Comparison of ENCODE assay signal across 17 cellular contexts in the genomic region with DNA sequence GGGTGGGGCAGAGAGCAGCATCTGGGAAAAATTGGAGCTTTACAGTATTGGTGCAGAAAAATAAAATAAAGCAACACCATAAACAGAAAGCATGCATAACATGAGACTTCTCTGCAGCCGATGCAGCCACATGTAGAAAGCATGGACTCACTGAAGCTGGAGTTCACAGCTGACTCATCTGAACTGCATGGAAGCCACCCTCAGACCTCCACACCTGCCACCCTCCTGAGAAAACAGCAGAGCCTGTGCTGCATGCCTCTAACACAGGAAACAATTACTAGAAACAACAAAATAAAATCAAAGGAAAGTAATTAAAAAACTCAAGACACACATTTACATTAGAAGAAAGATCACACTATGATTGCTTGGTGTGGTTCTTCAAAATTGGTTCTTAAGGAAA.
DNase-seq lines count a peak whose midpoint lies in the region; ATAC-seq and TF ChIP-seq lines count a peak whose summit lies in the region.
"Had no signal": no experiment of that assay in that cellular context is flagged by ENCODE, and none has a peak within 500 bp of the region (broad histone marks: within the 10 kb centered on the region; RNA-seq: fewer than 3 reads in every experiment).

No MANE protein-coding gene starts in this region.

- H4K20me1 ChIP-seq in OCI-LY1 (ENCODE audit: insufficient read depth, low read length), result no peaks in the 10 kb centered on the region

- WGBS in ectodermal cell, 2 experiments, result 86 to 93% methylated on average over 1 of the region's 1 CpG

- H3K27me3 Mint-ChIP-seq in activated T-cell treated with anti-CD3 and anti-CD28 coated beads, Interleukin-2, amount 50 U/mL, for 24 hours, result peaks cover 77% of the 10 kb centered on the region

- H3F3A ChIP-seq in OCI-LY1 (ENCODE audit: insufficient read depth, low read length), result no peaks in the 10 kb centered on the region

- no peak overlapping the region for H2AFZ ChIP-seq in OCI-LY1 (ENCODE audit: low read length)

- no peaks in the 10 kb centered on the region for H3K79me2 ChIP-seq in OCI-LY1 (ENCODE audit: insufficient read depth, low read length)

- no peaks in the 10 kb centered on the region for H3K9me2 ChIP-seq in OCI-LY1 (ENCODE audit: low read depth, low read length)

- H3K4me3 Mint-ChIP-seq in activated T-cell treated with anti-CD3 and anti-CD28 coated beads, Interleukin-2, amount 50 U/mL, for 24 hours, result no peak overlapping the region
- H3K4me3 Mint-ChIP-seq in stimulated activated effector memory CD8-positive, alpha-beta T cell treated with anti-CD3 and anti-CD28 coated beads, Interleukin-12 subunit alpha, Interleukin-12 subunit beta, amount 100 ng/mL, for 72 hours, result no peak overlapping the region
- H3K4me3 Mint-ChIP-seq: HFFc6 had no signal

- no peaks in the 10 kb centered on the region for H3K36me3 Mint-ChIP-seq in activated T-cell treated with anti-CD3 and anti-CD28 coated beads, Interleukin-2, amount 50 U/mL, for 24 hours (ENCODE audit: low read depth)
- H3K36me3 Mint-ChIP-seq in stimulated activated effector memory CD8-positive, alpha-beta T cell treated with anti-CD3 and anti-CD28 coated beads, Interleukin-12 subunit alpha, Interleukin-12 subunit beta, amount 100 ng/mL, for 72 hours, result no peaks in the 10 kb centered on the region

- no peak for DNase-seq in activated T-cell treated with anti-CD3 and anti-CD28 coated beads, Interleukin-2, amount 50 U/mL, for 24 hours
- DNase-seq in activated T-cell treated with anti-CD3 and anti-CD28 coated beads, Interleukin-2, amount 50 U/mL, for 1 hour, result no peak
- no peak for DNase-seq in stimulated activated effector memory CD8-positive, alpha-beta T cell treated with anti-CD3 and anti-CD28 coated beads, Interleukin-12 subunit alpha, Interleukin-12 subunit beta, amount 100 ng/mL, for 72 hours (ENCODE audit: low spot score in 2 of 2)
- no peak for DNase-seq in substantia nigra (lab: John Stamatoyannopoulos, UW)
- DNase-seq: DMS79, HFFc6, MV-4-11, NCI-H187 treated with DMSO at 0.1 percent for 48 hours, NCI-H226, NCI-H524, NCI-H82, SIG-M5 had no signal

- no peak overlapping the region; the same call in 1 of the 2 replicates for H3K9ac ChIP-seq in OCI-LY1 (ENCODE audit: low read length)
- H3K9ac ChIP-seq: KMS-11 had no signal

- H3K4me1 ChIP-seq in OCI-LY1 (ENCODE audit: insufficient read depth, low read length, severe bottlenecking), result peaks cover 89% of the 10 kb centered on the region
- H3K4me1 ChIP-seq in ectodermal cell (ENCODE audit: control insufficient read depth, insufficient read depth, low read length), result peaks cover 14% of the 10 kb centered on the region

- no peak for TF ChIP-seq CTCF in OCI-LY1 (IDR thresholded peaks at IDR 0.05; ENCODE audit: low read length)

- H3K4me1 Mint-ChIP-seq in activated T-cell treated with anti-CD3 and anti-CD28 coated beads, Interleukin-2, amount 50 U/mL, for 24 hours (ENCODE audit: low read depth), result peaks cover 45% of the 10 kb centered on the region
- H3K4me1 Mint-ChIP-seq in stimulated activated effector memory CD8-positive, alpha-beta T cell treated with anti-CD3 and anti-CD28 coated beads, Interleukin-12 subunit alpha, Interleukin-12 subunit beta, amount 100 ng/mL, for 72 hours, result peaks cover 62% of the 10 kb centered on the region

- H3K9me3 Mint-ChIP-seq in activated T-cell treated with anti-CD3 and anti-CD28 coated beads, Interleukin-2, amount 50 U/mL, for 24 hours, result no peaks in the 10 kb centered on the region
- H3K9me3 Mint-ChIP-seq in stimulated activated effector memory CD8-positive, alpha-beta T cell treated with anti-CD3 and anti-CD28 coated beads, Interleukin-12 subunit alpha, Interleukin-12 subunit beta, amount 100 ng/mL, for 72 hours, result no peaks in the 10 kb centered on the region

- peak overlapping the region; percentile 50 for H3K27ac ChIP-seq in OCI-LY1 (ENCODE audit: low read depth, low read length, poor library complexity, severe bottlenecking)
- H3K27ac ChIP-seq in ectodermal cell (ENCODE audit: insufficient read depth, low read depth, low read length, poor library complexity, severe bottlenecking), result peak overlapping the region; percentile 2
- H3K27ac ChIP-seq in substantia nigra (ENCODE audit: low read depth, low read length, poor library complexity, severe bottlenecking), result no peak overlapping the region
- H3K27ac ChIP-seq: C4-2B, KMS-11 had no signal

- H3K27me3 ChIP-seq in OCI-LY1 (ENCODE audit: insufficient read depth, low read length) (no peaks in the 10 kb centered on the region), ectodermal cell (ENCODE audit: control insufficient read depth, insufficient read depth, low read length, poor library complexity, severe bottlenecking) (no peaks in the 10 kb centered on the region)

- H3K36me3 ChIP-seq in OCI-LY1 (ENCODE audit: insufficient read depth, low read length) (no peaks in the 10 kb centered on the region), ectodermal cell (ENCODE audit: control insufficient read depth, insufficient read depth, low read length) (no peaks in the 10 kb centered on the region)

- ATAC-seq in stimulated activated effector memory CD8-positive, alpha-beta T cell treated with anti-CD3 and anti-CD28 coated beads, Interleukin-12 subunit alpha, Interleukin-12 subunit beta, amount 100 ng/mL, for 72 hours, result peak; percentile 38
- ATAC-seq in esophagus mucosa, result no peak

- H3K4me3 ChIP-seq in OCI-LY1 (ENCODE audit: low read depth, low read length, poor library complexity, severe bottlenecking) (no peak overlapping the region), ectodermal cell (ENCODE audit: insufficient read depth, low read depth, low read length) (no peak overlapping the region)

- H3K4me2 ChIP-seq in OCI-LY1 (ENCODE audit: low read length), result no peak overlapping the region
- H3K4me2 ChIP-seq: KMS-11 had no signal

- H3K27ac Mint-ChIP-seq in activated T-cell treated with anti-CD3 and anti-CD28 coated beads, Interleukin-2, amount 50 U/mL, for 24 hours, result peak overlapping the region; percentile 18
- peak overlapping the region; percentile 14 for H3K27ac Mint-ChIP-seq in stimulated activated effector memory CD8-positive, alpha-beta T cell treated with anti-CD3 and anti-CD28 coated beads, Interleukin-12 subunit alpha, Interleukin-12 subunit beta, amount 100 ng/mL, for 72 hours
- H3K27ac Mint-ChIP-seq: HFFc6 had no signal

- no peaks in the 10 kb centered on the region for H3K9me3 ChIP-seq in OCI-LY1 (ENCODE audit: low read length)
- H3K9me3 ChIP-seq in ectodermal cell (ENCODE audit: control insufficient read depth, low read length), result no peaks in the 10 kb centered on the region
